In the genomic region with DNA sequence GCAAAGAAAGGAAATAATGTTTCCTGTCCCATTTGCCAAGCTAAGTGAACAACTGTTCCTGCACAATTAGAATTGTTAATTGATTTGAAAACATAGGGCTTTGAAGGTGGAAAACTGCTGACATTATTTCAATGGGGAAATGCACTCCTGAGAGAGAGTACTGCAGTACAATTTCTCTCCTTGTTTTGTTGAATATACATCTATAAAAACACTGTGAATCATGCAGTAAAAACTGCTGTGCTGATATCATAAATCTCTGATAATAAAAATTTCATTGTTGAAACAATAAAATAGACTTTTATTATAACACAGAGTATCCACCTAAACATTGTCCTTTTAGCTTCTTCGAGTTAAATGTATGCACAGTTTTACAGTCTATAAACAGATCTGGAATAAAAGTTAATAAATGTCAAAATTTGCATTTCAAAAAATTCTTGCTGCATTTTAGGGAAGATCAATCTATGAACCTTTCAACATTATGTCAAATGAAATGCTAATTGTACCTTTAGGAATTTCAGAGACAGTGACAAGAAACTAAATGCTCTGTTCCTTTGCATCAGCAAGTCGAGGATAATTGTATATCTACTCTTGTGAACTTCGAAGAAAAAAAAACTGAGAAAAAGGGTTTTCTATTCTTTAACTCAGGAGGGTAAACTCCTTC, we compare ENCODE assay signal across 20 cellular contexts.
"Had no signal": no experiment of that assay in that cellular context is flagged by ENCODE, and none has a peak within 500 bp of the region (broad histone marks: within the 10 kb centered on the region; RNA-seq: fewer than 3 reads in every experiment).

No MANE protein-coding gene starts in this region.

- H3K4me3 ChIP-seq: body of pancreas, gastrocnemius medialis, left ventricle myocardium inferior, skin epidermis, stomach, testis, upper lobe of right lung had no signal

- H3K4me1 ChIP-seq: gastrocnemius medialis, left ventricle myocardium inferior, stomach, testis, upper lobe of right lung had no signal

- DNase-seq: activated CD4-positive, alpha-beta memory T cell treated with anti-CD3 and anti-CD28 coated beads, Interleukin-2, amount 10 ng/mL, durations not matched to agents 7 days and 5 days; activated CD4-positive, alpha-beta T cell treated with anti-CD3 and anti-CD28 coated beads for 48 hours; activated CD4-positive, CD25-positive, alpha-beta regulatory T cell; activated naive CD4-positive, alpha-beta T cell; activated naive CD8-positive, alpha-beta T cell treated with anti-CD3 and anti-CD28 coated beads for 36 hours; activated T-cell treated with anti-CD3 and anti-CD28 coated beads, Interleukin-2, amount 50 U/mL, for 1 hour; amniotic stem cell; endodermal cell; gastrocnemius medialis; left ventricle myocardium inferior; naive thymus-derived CD8-positive, alpha-beta T cell; stimulated activated CD4-positive, alpha-beta T cell treated with anti-CD3 and anti-CD28 coated beads, Interleukin-15, amount 100 ng/mL, for 24 hours; stimulated activated CD4-positive, alpha-beta T cell treated with anti-CD3 and anti-CD28 coated beads, Interleukin-2, amount 100 ng/mL, for 48 hours; stomach; testis; upper lobe of right lung had no signal

- ATAC-seq: activated T-helper 17 cell treated with anti-CD3 and anti-CD28 coated beads, Interleukin-2, amount 50 U/mL, for 72 hours; esophagus mucosa; gastrocnemius medialis; naive thymus-derived CD8-positive, alpha-beta T cell; upper lobe of right lung had no signal

- H3K9me3 ChIP-seq: body of pancreas, gastrocnemius medialis, left ventricle myocardium inferior, stomach, testis, upper lobe of right lung had no signal

- H3K27me3 ChIP-seq: body of pancreas, gastrocnemius medialis, stomach, testis, upper lobe of right lung had no signal

- H3K36me3 ChIP-seq: gastrocnemius medialis, left ventricle myocardium inferior, stomach, upper lobe of right lung had no signal

- H3K27ac ChIP-seq: body of pancreas, gastrocnemius medialis, left ventricle myocardium inferior, stomach, testis, upper lobe of right lung had no signal
